8 cellular contexts compared by ENCODE assay signal in genomic region chr6:12288844-12289654, GRCh38. TPM values are rescaled to one million over a fixed set of nuclear protein-coding genes. Genes with fewer than 3 reads are reported as not detected.
DNase-seq lines count a peak whose midpoint lies in the region; ATAC-seq and TF ChIP-seq lines count a peak whose summit lies in the region.

No MANE protein-coding gene starts in this region.

- H3K4me3 ChIP-seq in AG10803 (ENCODE audit: low read length), result peak overlapping the region; percentile 74
- peak overlapping the region; percentile 34 for H3K4me3 ChIP-seq in mucosa of stomach (ENCODE audit: low read length)

- POLR2A ChIA-PET in activated CD4-positive, alpha-beta memory T cell treated with anti-CD3 and anti-CD28 coated beads, Interleukin-2, amount 10 ng/mL, durations not matched to agents 7 days and 5 days (lab: Charles Lee), result no interaction called here

- H3K4me1 ChIP-seq in mucosa of stomach (ENCODE audit: control insufficient read depth, insufficient read depth, low read length), result peaks cover 14% of the 10 kb centered on the region

- H3K9ac ChIP-seq in mucosa of stomach (ENCODE audit: low read length), result peak overlapping the region; percentile 27

- peaks cover 50% of the 10 kb centered on the region for H3K27me3 Mint-ChIP-seq in activated CD4-positive, alpha-beta memory T cell treated with anti-CD3 and anti-CD28 coated beads, Interleukin-2, amount 10 ng/mL, durations not matched to agents 7 days and 5 days
- peaks cover 51% of the 10 kb centered on the region for H3K27me3 Mint-ChIP-seq in stimulated activated naive CD8-positive, alpha-beta T cell treated with anti-CD3 and anti-CD28 coated beads, Interleukin-15, amount 100 ng/mL, for 72 hours

- peak overlapping the region; percentile 62 for H3K4me3 Mint-ChIP-seq in activated CD4-positive, alpha-beta memory T cell treated with anti-CD3 and anti-CD28 coated beads, Interleukin-2, amount 10 ng/mL, durations not matched to agents 7 days and 5 days
- H3K4me3 Mint-ChIP-seq in stimulated activated naive CD8-positive, alpha-beta T cell treated with anti-CD3 and anti-CD28 coated beads, Interleukin-15, amount 100 ng/mL, for 72 hours, result peak overlapping the region; percentile 84 to 89

- no peaks in the 10 kb centered on the region for H3K9me3 ChIP-seq in mucosa of stomach (ENCODE audit: control insufficient read depth, low read length)

- H3K9me3 Mint-ChIP-seq in activated CD4-positive, alpha-beta memory T cell treated with anti-CD3 and anti-CD28 coated beads, Interleukin-2, amount 10 ng/mL, durations not matched to agents 7 days and 5 days, result no peaks in the 10 kb centered on the region
- H3K9me3 Mint-ChIP-seq in stimulated activated naive CD8-positive, alpha-beta T cell treated with anti-CD3 and anti-CD28 coated beads, Interleukin-15, amount 100 ng/mL, for 72 hours, result no peaks in the 10 kb centered on the region

- H3K36me3 Mint-ChIP-seq in activated CD4-positive, alpha-beta memory T cell treated with anti-CD3 and anti-CD28 coated beads, Interleukin-2, amount 10 ng/mL, durations not matched to agents 7 days and 5 days (ENCODE audit: low read depth), result no peaks in the 10 kb centered on the region

- DNase-seq in AG10803 (ENCODE audit: low read depth) (peak; percentile 68), NCI-H226 (peak; percentile 50), epithelial cell of prostate (ENCODE audit: low read depth, low spot score) (no peak)
- peak; percentile 52 for DNase-seq in activated CD4-positive, alpha-beta memory T cell treated with anti-CD3 and anti-CD28 coated beads, Interleukin-2, amount 10 ng/mL, durations not matched to agents 7 days and 5 days
- peak; percentile 48 to 57 for DNase-seq in stimulated activated naive CD8-positive, alpha-beta T cell treated with anti-CD3 and anti-CD28 coated beads, Interleukin-15, amount 100 ng/mL, for 72 hours

- H3K27me3 ChIP-seq in mucosa of stomach (ENCODE audit: control insufficient read depth, insufficient read depth, low read length), result peaks cover 5% of the 10 kb centered on the region

- TF ChIP-seq CTCF in AG10803 (conservative IDR thresholded peaks at IDR 0.05; ENCODE audit: low read length), result peak; percentile 90

- CTCF ChIA-PET in activated CD4-positive, alpha-beta memory T cell treated with anti-CD3 and anti-CD28 coated beads, Interleukin-2, amount 10 ng/mL, durations not matched to agents 7 days and 5 days (lab: Charles Lee), result interaction anchor here (0.7 to 3.4 kb wide), 18 partner anchors 9 to 670 kb away, joined by 3 to 56 read pairs (median 4); no protein-coding TSS in a partner anchor

- no peaks in the 10 kb centered on the region for H3K36me3 ChIP-seq in mucosa of stomach (ENCODE audit: control insufficient read depth, insufficient read depth, low read length)

- H3K27ac Mint-ChIP-seq in activated CD4-positive, alpha-beta memory T cell treated with anti-CD3 and anti-CD28 coated beads, Interleukin-2, amount 10 ng/mL, durations not matched to agents 7 days and 5 days, result peak overlapping the region; percentile 3
- H3K27ac Mint-ChIP-seq in stimulated activated naive CD8-positive, alpha-beta T cell treated with anti-CD3 and anti-CD28 coated beads, Interleukin-15, amount 100 ng/mL, for 72 hours, result no peak overlapping the region

- H3K4me1 Mint-ChIP-seq in activated CD4-positive, alpha-beta memory T cell treated with anti-CD3 and anti-CD28 coated beads, Interleukin-2, amount 10 ng/mL, durations not matched to agents 7 days and 5 days, result peaks cover 13% of the 10 kb centered on the region
- H3K4me1 Mint-ChIP-seq in stimulated activated naive CD8-positive, alpha-beta T cell treated with anti-CD3 and anti-CD28 coated beads, Interleukin-15, amount 100 ng/mL, for 72 hours, result peaks cover 20% of the 10 kb centered on the region

- peak overlapping the region; percentile 95 for H3K27ac ChIP-seq in epithelial cell of prostate

- ATAC-seq in GM21390 (IDR thresholded peaks at IDR 0.05; ENCODE audit: unreplicated experiment) (peak; percentile 31), HG03378 (IDR thresholded peaks at IDR 0.05; ENCODE audit: unreplicated experiment) (no peak)
- ATAC-seq in stimulated activated naive CD8-positive, alpha-beta T cell treated with anti-CD3 and anti-CD28 coated beads, Interleukin-15, amount 100 ng/mL, for 72 hours, result peak; percentile 35

RNA-seq across cellular contexts. Expression of gene EDN1, which starts 1.1 kb away (rescaled TPM):
- total RNA-seq in activated CD4-positive, alpha-beta memory T cell treated with anti-CD3 and anti-CD28 coated beads, Interleukin-2, amount 10 ng/mL, durations not matched to agents 7 days and 5 days, result under 1 TPM in 1 of 2 experiments, not detected in 1; 0.10 TPM
